13 cellular contexts compared by ENCODE assay signal in the genomic region with DNA sequence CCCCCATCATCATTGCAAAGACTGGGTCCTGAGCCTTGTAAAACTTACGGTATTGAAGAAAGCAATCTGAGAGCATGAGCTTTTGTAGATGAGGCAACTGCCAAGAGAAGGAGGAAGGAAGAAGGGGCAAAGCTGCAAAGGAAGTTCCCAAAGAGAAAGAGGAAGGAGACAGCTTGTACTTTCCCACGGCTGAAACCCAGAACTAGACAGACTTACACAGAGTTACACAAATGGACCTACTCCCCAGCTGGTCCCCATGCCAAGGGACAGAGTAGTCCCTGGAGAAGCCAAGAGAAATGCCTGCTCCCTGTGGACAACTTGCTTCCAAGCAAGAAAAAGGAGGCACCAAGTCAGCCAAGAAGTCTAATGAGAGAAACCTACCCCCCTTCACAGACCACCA. TPM values are rescaled to one million over a fixed set of nuclear protein-coding genes. Genes with fewer than 3 reads are reported as not detected.
DNase-seq lines count a peak whose midpoint lies in the region; ATAC-seq and TF ChIP-seq lines count a peak whose summit lies in the region.
"Had no signal": no experiment of that assay in that cellular context is flagged by ENCODE, and none has a peak within 500 bp of the region (broad histone marks: within the 10 kb centered on the region; RNA-seq: fewer than 3 reads in every experiment).

No MANE protein-coding gene starts in this region.

- peak; percentile 88 for ATAC-seq in upper lobe of right lung

- no peaks in the 10 kb centered on the region for H3K36me3 ChIP-seq in upper lobe of right lung
- H3K36me3 ChIP-seq: suprapubic skin had no signal

- no peaks in the 10 kb centered on the region for H3K27me3 ChIP-seq in upper lobe of right lung
- H3K27me3 ChIP-seq: suprapubic skin had no signal

- no peak for TF ChIP-seq CTCF in upper lobe of right lung (IDR thresholded peaks at IDR 0.05)

- DNase-seq in NCI-H1694 treated with DMSO at 0.1 percent for 48 hours (lab: John Stamatoyannopoulos, UW): peak; percentile 18
- no peak for DNase-seq in NCI-H1694 (lab: John Stamatoyannopoulos, UW)
- DNase-seq in caudate nucleus (lab: John Stamatoyannopoulos, UW): peak in 2 of 61 donors; percentile 3 to 6
- peak; percentile 76 for DNase-seq in medulla oblongata (ENCODE audit: extremely low spot score)
- no peak for DNase-seq in upper lobe of right lung
- DNase-seq in NCI-H2107 (lab: John Stamatoyannopoulos, UW): no peak
- DNase-seq in HCEC 1CT: no peak
- no peak for DNase-seq in NCI-H774 (lab: John Stamatoyannopoulos, UW)
- DNase-seq: NCI-H524, SK-N-SH had no signal

- intact Hi-C loops in upper lobe of right lung (cut with DNase I): no loop called here

- no peaks in the 10 kb centered on the region for H3K9me3 ChIP-seq in upper lobe of right lung
- H3K9me3 ChIP-seq: SK-N-SH, suprapubic skin had no signal

- H3K27ac ChIP-seq in caudate nucleus (ENCODE audit: low read depth, low read length): peak overlapping the region; percentile 29
- peak overlapping the region; percentile 33 for H3K27ac ChIP-seq in upper lobe of right lung
- H3K27ac ChIP-seq: 22Rv1, suprapubic skin had no signal

- H3K4me3 ChIP-seq in upper lobe of right lung: no peak overlapping the region
- H3K4me3 ChIP-seq: suprapubic skin had no signal

- no peaks in the 10 kb centered on the region for H3K4me1 ChIP-seq in upper lobe of right lung
- H3K4me1 ChIP-seq: suprapubic skin had no signal

RNA-seq across cellular contexts. Expression of a gene that starts 22.6 kb away (rescaled TPM):
- 4.7 TPM for total RNA-seq in upper lobe of right lung
- total RNA-seq: M059J had no signal

Comparison
In these comparisons a context has a peak if more than half of its experiments do, and no peak if none do; other contexts are left out.
1. DNase-seq: peak in NCI-H1694 treated with DMSO at 0.1 percent for 48 hours (single experiment) and medulla oblongata (single experiment); none in NCI-H1694 (single experiment), upper lobe of right lung (single experiment), NCI-H2107 (single experiment), HCEC 1CT (single experiment) and NCI-H774 (single experiment).